Comparison of ENCODE assay signal across 11 cellular contexts in genomic region chr15:85751731-85752421, GRCh38. TPM values are rescaled to one million over a fixed set of nuclear protein-coding genes. Genes with fewer than 3 reads are reported as not detected.
DNase-seq lines count a peak whose midpoint lies in the region; ATAC-seq, FAIRE-seq and TF ChIP-seq lines count a peak whose summit lies in the region.
"Had no signal": no experiment of that assay in that cellular context is flagged by ENCODE, and none has a peak within 500 bp of the region (broad histone marks: within the 10 kb centered on the region; RNA-seq: fewer than 3 reads in every experiment).

No MANE protein-coding gene starts in this region.

- peak overlapping the region; percentile 57 for H3K27ac ChIP-seq in mesodermal cell (ENCODE audit: low read depth, low read length, severe bottlenecking)
- H3K27ac ChIP-seq in substantia nigra (ENCODE audit: low read depth, low read length, poor library complexity, severe bottlenecking), result no peak overlapping the region

- peaks cover 17% of the 10 kb centered on the region for H3K4me1 ChIP-seq in mesodermal cell (ENCODE audit: control insufficient read depth, insufficient read depth, low read length, poor library complexity, severe bottlenecking)

- H3K36me3 ChIP-seq in mesodermal cell (ENCODE audit: control insufficient read depth, insufficient read depth, low read length), result peaks cover 34% of the 10 kb centered on the region

- H3K4me1 Mint-ChIP-seq in T-cell, result peaks cover 32 to 40% (median 36%) of the 10 kb centered on the region in 3 donors

- FAIRE-seq in GM12892 (lab: Jason Lieb, UNC), result no peak

- H3K27me3 Mint-ChIP-seq in T-cell, result no peaks in the 10 kb centered on the region
- H3K27me3 Mint-ChIP-seq: activated CD4-positive, alpha-beta T cell treated with anti-CD3 and anti-CD28 coated beads for 36 hours had no signal

- H3K36me3 Mint-ChIP-seq in T-cell, result peaks cover 6% of the 10 kb centered on the region

- DNase-seq in activated CD4-positive, CD25-positive, alpha-beta regulatory T cell treated with anti-CD3 and anti-CD28 coated beads, Interleukin-2, amount 50 U/mL, for 72 hours, result peak; percentile 26
- DNase-seq in ecto neural progenitor cell (ENCODE audit: low spot score), result peak; percentile 76
- DNase-seq in substantia nigra (lab: John Stamatoyannopoulos, UW), result peak in 33 of 49 donors; percentile 22 to 89 (median 69)
- DNase-seq in HUDEP-2 (lab: John Stamatoyannopoulos, UW; ENCODE audit: unreplicated experiment in 76 of 76), result no peak
- no peak for DNase-seq in T-cell
- DNase-seq in GM12892 (ENCODE audit: insufficient read length), result no peak
- DNase-seq: NCI-H1930 had no signal

- 44 to 60% methylated on average over 15 to 18 of the region's 21 CpGs for WGBS in mesodermal cell (ENCODE audit: insufficient coverage in 2 of 2), 2 experiments

- no peak for ATAC-seq in activated CD4-positive, CD25-positive, alpha-beta regulatory T cell treated with anti-CD3 and anti-CD28 coated beads, Interleukin-2, amount 50 U/mL, for 24 hours
- ATAC-seq in T-cell (replicated peaks in 1 of 4), result no peak

- H3K9me3 Mint-ChIP-seq in T-cell, result no peaks in the 10 kb centered on the region

- H3K4me3 ChIP-seq in mesodermal cell (ENCODE audit: extremely low read depth, insufficient read depth, low read length, poor library complexity, severe bottlenecking), result no peak overlapping the region
- H3K4me3 ChIP-seq: ascending aorta had no signal

- CTCF ChIA-PET in T-cell (lab: Charles Lee), result interaction anchor here in 1 of 2 donors (1.4 kb wide), 1 partner anchor 22 kb away, joined by 3 read pairs; no protein-coding TSS in a partner anchor

- POLR2A ChIA-PET in T-cell (lab: Charles Lee), result no interaction called here

- no peak for TF ChIP-seq POLR2A in GM12892 (IDR thresholded peaks at IDR 0.05; ENCODE audit: low read depth, low read length)

- peak overlapping the region in 1 of 2 donors; percentile 81 for H3K27ac Mint-ChIP-seq in T-cell
- H3K27ac Mint-ChIP-seq: activated CD4-positive, alpha-beta T cell treated with anti-CD3 and anti-CD28 coated beads for 36 hours had no signal

- no peak overlapping the region for H3K4me3 Mint-ChIP-seq in T-cell
- H3K4me3 Mint-ChIP-seq: activated CD4-positive, alpha-beta T cell treated with anti-CD3 and anti-CD28 coated beads for 36 hours had no signal

- H3K9me3 ChIP-seq in mesodermal cell (ENCODE audit: control insufficient read depth, low read length), result no peaks in the 10 kb centered on the region
- H3K9me3 ChIP-seq: ascending aorta had no signal

RNA-seq across cellular contexts. Expression of gene KLHL25, which starts 42.8 kb away (rescaled TPM):
- polyA plus RNA-seq in mesodermal cell (2013, experiment 1 of 2), result 8.1 TPM
- 6.4 TPM for polyA plus RNA-seq in mesodermal cell (2013, experiment 2 of 2)
- 10 to 100 TPM in 4 of 5 donors, 1 to 10 TPM in 1; 7.9 to 16.7 (median 13.6) TPM for total RNA-seq in T-cell
- 0.81 TPM for polyA plus RNA-seq in GM12892 (2012; ENCODE audit: missing spikeins)

Comparison
In these comparisons a context has a peak if more than half of its experiments do, and no peak if none do; other contexts are left out.
1. DNase-seq: peak in activated CD4-positive, CD25-positive, alpha-beta regulatory T cell treated with anti-CD3 and anti-CD28 coated beads, Interleukin-2, amount 50 U/mL, for 72 hours (single experiment), ecto neural progenitor cell (single experiment) and substantia nigra (33 of 49); none in HUDEP-2 (0 of 76), T-cell (0 of 34) and GM12892 (single experiment).